8 cellular contexts compared by ENCODE assay signal in the genomic region with DNA sequence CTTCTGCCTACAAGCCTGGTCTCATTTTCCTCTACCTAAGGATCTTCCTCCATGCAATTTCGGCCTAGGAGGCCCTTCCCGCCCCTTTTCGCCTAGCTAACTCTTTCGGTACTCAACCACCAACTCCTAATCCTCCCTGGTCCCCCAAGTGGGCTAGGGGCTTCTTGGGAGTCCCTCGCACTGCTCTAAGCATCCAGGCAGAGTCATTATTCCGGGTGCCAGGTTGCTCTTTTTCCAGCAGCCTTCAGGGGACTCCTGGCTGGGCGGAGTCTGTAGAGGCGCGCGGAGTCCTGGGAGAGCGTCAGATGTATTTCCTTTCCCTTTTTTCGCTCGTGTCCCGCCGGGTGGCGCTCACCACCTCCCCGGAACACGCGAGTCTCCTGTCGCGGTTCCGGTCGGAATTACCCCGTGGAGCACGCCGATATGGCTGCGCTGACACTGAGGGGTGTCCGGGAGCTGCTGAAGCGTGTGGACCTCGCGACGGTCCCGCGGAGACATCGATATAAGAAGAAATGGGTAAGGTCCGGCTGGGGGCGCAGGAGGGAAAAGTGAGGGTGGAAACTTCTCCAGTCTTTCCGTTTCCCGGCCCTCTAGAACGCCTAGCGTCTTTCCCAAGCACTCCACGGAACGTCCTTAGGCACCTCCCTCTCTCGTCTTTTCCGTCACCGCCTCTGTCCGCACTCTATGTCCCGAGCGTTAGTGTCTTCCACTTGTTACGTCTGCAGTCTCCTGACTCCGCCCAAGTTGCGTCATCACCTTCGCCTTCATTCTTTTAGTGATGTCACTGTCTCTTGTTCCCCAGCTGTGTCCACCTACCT. TPM values are rescaled to one million over a fixed set of nuclear protein-coding genes. Genes with fewer than 3 reads are reported as not detected.
DNase-seq lines count a peak whose midpoint lies in the region; ATAC-seq, FAIRE-seq and TF ChIP-seq lines count a peak whose summit lies in the region.

TSS of gene NSUN4 (plus strand) at position 404 of the 818 bp plus-strand sequence. CDS start at position 424, 20 bp downstream.

- peaks cover 34% of the 10 kb centered on the region for H3K79me2 ChIP-seq in SU-DHL-6 (ENCODE audit: insufficient read depth, low read length)

- H3K9me2 ChIP-seq in SU-DHL-6 (replicated peaks; ENCODE audit: insufficient read depth, low read length) = no peaks in the 10 kb centered on the region

- no peaks in the 10 kb centered on the region for H3K9me3 ChIP-seq in SU-DHL-6 (ENCODE audit: insufficient read depth, low read length)
- no peaks in the 10 kb centered on the region for H3K9me3 ChIP-seq in pancreas
- H3K9me3 ChIP-seq in tibial artery = no peaks in the 10 kb centered on the region

- no peaks in the 10 kb centered on the region for H4K20me1 ChIP-seq in SU-DHL-6 (ENCODE audit: low read depth, low read length)

- peak within 1 kb of the TSS; percentile 99 for H3K4me2 ChIP-seq in SU-DHL-6 (ENCODE audit: low read depth, low read length, poor library complexity, severe bottlenecking)

- TF ChIP-seq CTCF in GM12801 (IDR thresholded peaks at IDR 0.05; ENCODE audit: extremely low read depth, insufficient read length) = peak; percentile 30
- TF ChIP-seq CTCF in SU-DHL-6 (IDR thresholded peaks at IDR 0.05; ENCODE audit: insufficient read depth, low read length, poor library complexity, severe bottlenecking) = peak; percentile 87
- TF ChIP-seq CTCF in pancreas (IDR thresholded peaks at IDR 0.05) = peak; percentile 19 to 46 (median 37)
- peak; percentile 57 to 62 for TF ChIP-seq CTCF in tibial artery (IDR thresholded peaks at IDR 0.05)

- no peak for FAIRE-seq in pancreas (lab: Jason Lieb, UNC)

- peaks cover 0 to 9% (median 0%) of the 10 kb centered on the region in 3 donors for H3K4me1 ChIP-seq in pancreas
- peaks cover 0 to 24% (median 20%) of the 10 kb centered on the region in 4 donors for H3K4me1 ChIP-seq in tibial artery

- peak within 1 kb of the TSS; percentile 82 for H3K9ac ChIP-seq in SU-DHL-6 (ENCODE audit: low read length)

- H3K4me3 ChIP-seq in SU-DHL-6 (ENCODE audit: insufficient read depth, low read length, poor library complexity, severe bottlenecking) (peak within 1 kb of the TSS; percentile 95), pancreas (peak within 1 kb of the TSS; percentile 42 to 79 (median 60)), tibial artery (peak within 1 kb of the TSS; percentile 59 to 82)

- H3K27me3 ChIP-seq in SU-DHL-6 (ENCODE audit: low read length) (no peaks in the 10 kb centered on the region), pancreas (no peaks in the 10 kb centered on the region), tibial artery (no peaks in the 10 kb centered on the region)

- peaks cover 10% of the 10 kb centered on the region; the same call in 1 of the 2 replicates for H3F3A ChIP-seq in SU-DHL-6 (ENCODE audit: insufficient read depth)

- H3K27ac ChIP-seq in SU-DHL-6 (ENCODE audit: low read depth, low read length) = peak within 1 kb of the TSS; percentile 85
- H3K27ac ChIP-seq in pancreas = peak within 1 kb of the TSS; percentile 82 to 97 (median 89)
- peak within 1 kb of the TSS; percentile 88 to 97 for H3K27ac ChIP-seq in tibial artery

- ATAC-seq in HG02623 (IDR thresholded peaks at IDR 0.05; ENCODE audit: unreplicated experiment) (peak; percentile 73), Right ventricle myocardium inferior (peak; percentile 98), pancreas (peak; percentile 95 to 98 (median 97))

- peak within 1 kb of the TSS; percentile 82 for H2AFZ ChIP-seq in SU-DHL-6 (ENCODE audit: low read depth, low read length, severe bottlenecking)

- DNase-seq in NCI-H1105 (lab: John Stamatoyannopoulos, UW) = peak; percentile 93
- peak; percentile 62 for DNase-seq in activated naive CD8-positive, alpha-beta T cell treated with anti-CD3 and anti-CD28 coated beads, Interleukin-2, amount 50 U/mL, for 16 hours (ENCODE audit: low read depth, low spot score)
- DNase-seq in Right ventricle myocardium inferior (ENCODE audit: missing footprints) = peak; percentile 96
- DNase-seq in pancreas = peak; percentile 90 to 95 (median 91)
- DNase-seq in tibial artery = peak; percentile 95 to 97

- WGBS in pancreas, 2 donors = 0% methylated on average over 51 to 53 of the region's 53 CpGs

- H3K36me3 ChIP-seq in SU-DHL-6 (ENCODE audit: low read length) (no peaks in the 10 kb centered on the region), pancreas (peaks cover 0 to 10% (median 4%) of the 10 kb centered on the region in 3 donors), tibial artery (peaks cover 12 to 40% (median 20%) of the 10 kb centered on the region in 3 donors)

- intact Hi-C loops in Right ventricle myocardium inferior (cut with DNase I) (loop anchor here (1.0 to 5.0 kb wide), 2 partner anchors 37 to 93 kb away; partner anchors contain the start of genes LRRC41, RAD54L and UQCRH), pancreas (cut with DNase I) (loop anchor here in 1 of 3 donors (10.0 kb wide), 1 partner anchor 96 kb away; the partner anchor contains the start of gene RAD54L), tibial artery (cut with DNase I; ENCODE audit: low total_unique reads) (loop anchor here (10.0 kb wide), 1 partner anchor 96 kb away; the partner anchor contains the start of gene RAD54L)

RNA-seq across cellular contexts. Expression of gene NSUN4, which starts in this region (rescaled TPM):
- total RNA-seq in Right ventricle myocardium inferior = 14.0 TPM
- 10 to 100 TPM in 5 of 6 donors, 1 to 10 TPM in 1; 9.0 to 16.4 (median 11.5) TPM for total RNA-seq in pancreas
- polyA plus RNA-seq in pancreas = 1 to 10 TPM; 8.1 to 9.4 TPM

Comparison
In these comparisons a context has a peak if more than half of its experiments do, and no peak if none do; other contexts are left out.
1. Peak in every context shown above with its lines: DNase-seq, ATAC-seq, H3K4me3 ChIP-seq and H3K27ac ChIP-seq.
2. CTCF ChIP-seq: peak in every context shown above with its lines; median percentile 87 in SU-DHL-6; 60 in tibial artery; 37 in pancreas; 30 in GM12801.